14 cellular contexts compared by ENCODE assay signal in the genomic region with DNA sequence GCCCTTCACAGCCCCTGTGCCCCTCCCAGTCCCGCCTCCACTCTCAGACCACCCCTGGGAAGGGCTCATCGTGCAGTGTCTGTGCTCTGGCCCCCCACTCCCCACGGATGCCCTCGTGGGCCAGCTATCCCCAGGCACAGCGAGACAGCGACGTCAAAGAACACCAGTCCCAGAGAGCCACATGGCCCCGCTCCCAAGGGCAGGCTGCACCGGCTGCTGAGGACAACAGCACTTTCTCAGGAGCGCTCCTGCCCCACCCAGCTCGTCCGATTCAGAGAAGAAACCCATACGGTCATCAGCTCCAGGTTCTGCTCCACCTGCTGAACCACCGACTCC. TPM values are rescaled to one million over a fixed set of nuclear protein-coding genes. Genes with fewer than 3 reads are reported as not detected.
A peak's percentile ranks its signal among the peaks of the same experiment; 100 is the strongest.
DNase-seq lines count a peak whose midpoint lies in the region; ATAC-seq, FAIRE-seq and TF ChIP-seq lines count a peak whose summit lies in the region.
"Had no signal": no experiment of that assay in that cellular context is flagged by ENCODE, and none has a peak within 500 bp of the region (broad histone marks: within the 10 kb centered on the region; RNA-seq: fewer than 3 reads in every experiment).

No MANE protein-coding gene starts in this region.

- peak overlapping the region; percentile 24; the same call in 1 of the 2 replicates for H3K4me3 ChIP-seq in GM12878
- H3K4me3 ChIP-seq: lower lobe of right lung, neural progenitor cell, tibial artery had no signal

- RAD21 ChIA-PET in GM12878 (lab: Charles Lee; ENCODE audit: unreplicated experiment) = interaction anchor here (0.6 kb wide), 1 partner anchor 655 kb away, joined by 4 read pairs; no protein-coding TSS in a partner anchor

- no peak for TF ChIP-seq RAD21 in GM12878 (IDR thresholded peaks at IDR 0.05; ENCODE audit: insufficient read depth, low read depth, low read length)

- H3K27ac ChIP-seq in RWPE1 (peak overlapping the region; percentile 78), GM12878 (ENCODE audit: control insufficient read depth, insufficient read depth) (peak overlapping the region; percentile 92)
- H3K27ac ChIP-seq: lower lobe of right lung, neural progenitor cell, tibial artery had no signal

- CTCF ChIA-PET in RWPE1 (lab: Yijun Ruan, JAX) = interaction anchor here (0.6 kb wide), 1 partner anchor 11 kb away, joined by 3 read pairs; no protein-coding TSS in a partner anchor
- CTCF ChIA-PET in GM12878 (lab: Yijun Ruan, JAX) = no interaction called here

- H4K20me1 ChIP-seq in GM12878 (ENCODE audit: control insufficient read depth, insufficient read depth) = no peaks in the 10 kb centered on the region

- no peaks in the 10 kb centered on the region for H3K27me3 Mint-ChIP-seq in activated T-cell treated with anti-CD3 and anti-CD28 coated beads, Interleukin-2, amount 50 U/mL, for 4 hours (ENCODE audit: low read depth)

- peak; percentile 23 for FAIRE-seq in GM12878 (lab: Jason Lieb, UNC)
- FAIRE-seq: D721Med had no signal

- H3K9me3 Mint-ChIP-seq in activated T-cell treated with anti-CD3 and anti-CD28 coated beads, Interleukin-2, amount 50 U/mL, for 4 hours = no peaks in the 10 kb centered on the region
- H3K9me3 Mint-ChIP-seq: neural progenitor cell had no signal

- TF ChIP-seq CTCF in RWPE1 (conservative IDR thresholded peaks at IDR 0.05; ENCODE audit: low read depth) (no peak), GM12878 (IDR thresholded peaks at IDR 0.05 in 2 of 3, conservative IDR thresholded peaks at IDR 0.05 in 1 of 3; ENCODE audit: control insufficient read depth in 2 of 3, extremely low read depth in 1 of 3, insufficient read depth in 1 of 3, low read depth in 3 of 3, low read length in 3 of 3) (no peak)

- POLR2A ChIA-PET in RWPE1 (lab: Yijun Ruan, JAX; ENCODE audit: low non-redundant PET) (no interaction called here), GM12878 (lab: Charles Lee) (interaction anchor here (0.6 to 1.9 kb wide), 3 partner anchors 17 to 42 kb away, joined by 5 to 10 read pairs (median 6); a partner anchor contains a TSS)

- H3K36me3 ChIP-seq in GM12878 (ENCODE audit: control insufficient read depth in 2 of 2, insufficient read depth in 2 of 2, low read length in 1 of 2) = peaks cover 7 to 18% of the 10 kb centered on the region in 2 experiments; a peak in 3 of 4 replicates

- peaks cover 21% of the 10 kb centered on the region for H3K36me3 Mint-ChIP-seq in activated T-cell treated with anti-CD3 and anti-CD28 coated beads, Interleukin-2, amount 50 U/mL, for 4 hours (ENCODE audit: insufficient read depth)

- no TSS peak for BruUV-seq in GM12878 (replicated peaks; lab: Mats Ljungman, UMichigan)

- no peak for DNase-seq in activated T-cell treated with anti-CD3 and anti-CD28 coated beads, Interleukin-2, amount 50 U/mL, for 4 hours
- DNase-seq in activated T-cell treated with anti-CD3 and anti-CD28 coated beads, Interleukin-2, amount 50 U/mL, for 1 hour = no peak
- no peak for DNase-seq in RWPE1 (ENCODE audit: low spot score)
- DNase-seq in GM12878 (ENCODE audit: low read depth, low spot score) = no peak
- DNase-seq in stimulated activated naive CD8-positive, alpha-beta T cell treated with anti-CD3 and anti-CD28 coated beads, Interleukin-15, Interleukin-2, amounts not matched to agents 100 U/mL and 50 U/mL, for 24 hours = peak; percentile 25
- no peak for DNase-seq in DMS 273 treated with DMSO at 0.1 percent for 48 hours (lab: John Stamatoyannopoulos, UW)
- no peak for DNase-seq in NCI-H2081 (lab: John Stamatoyannopoulos, UW)
- DNase-seq in kidney glomerular epithelial cell (lab: John Stamatoyannopoulos, UW) = no peak
- DNase-seq: lower lobe of right lung, NCI-H187 treated with DMSO at 0.1 percent for 48 hours, NCI-H69, tibial artery had no signal

- no peaks in the 10 kb centered on the region for H3K27me3 ChIP-seq in GM12878 (replicated peaks in 1 of 2; ENCODE audit: control insufficient read depth in 2 of 2, insufficient read depth in 2 of 2, low read length in 1 of 2)
- H3K27me3 ChIP-seq: neural progenitor cell, tibial artery had no signal

- peak overlapping the region; percentile 65 for H3K9ac ChIP-seq in GM12878 (ENCODE audit: control insufficient read depth, insufficient read depth, low read length)
- H3K9ac ChIP-seq: neural progenitor cell had no signal

- 44% methylated on average over 14 of the region's 14 CpGs for WGBS in GM12878 (ENCODE audit: insufficient coverage, insufficient replicate concordance, low lambda C conversion rate, missing lambda C conversion rate)

- H3K4me1 Mint-ChIP-seq in activated T-cell treated with anti-CD3 and anti-CD28 coated beads, Interleukin-2, amount 50 U/mL, for 4 hours (ENCODE audit: low read depth) = peaks cover 66% of the 10 kb centered on the region

- H2AFZ ChIP-seq in GM12878 (ENCODE audit: control insufficient read depth, low read depth, low read length) = peak overlapping the region; percentile 37; the same call in 1 of the 2 replicates
- H2AFZ ChIP-seq: neural progenitor cell had no signal

- no peak for ATAC-seq in activated T-cell treated with anti-CD3 and anti-CD28 coated beads, Interleukin-2, amount 50 U/mL, for 4 hours
- no peak for ATAC-seq in GM12878
- no peak for ATAC-seq in stimulated activated naive CD8-positive, alpha-beta T cell treated with anti-CD3 and anti-CD28 coated beads, Interleukin-15, Interleukin-2, amounts not matched to agents 100 U/mL and 50 U/mL, for 24 hours
- ATAC-seq: lower lobe of right lung had no signal

- intact Hi-C loops in GM12878 (cut with micrococcal nuclease; ENCODE audit: unreplicated experiment) = no loop called here

- in situ Hi-C loops in GM12878 (cut with MboI) = no loop called here

- peaks cover 42% of the 10 kb centered on the region for H3K4me1 ChIP-seq in GM12878 (ENCODE audit: control insufficient read depth, insufficient read depth, low read length)

- peak overlapping the region; percentile 90 for H3K4me2 ChIP-seq in GM12878 (ENCODE audit: control insufficient read depth, insufficient read depth)
- H3K4me2 ChIP-seq: neural progenitor cell had no signal

- TF ChIP-seq EP300 in GM12878 (IDR thresholded peaks at IDR 0.05; ENCODE audit: borderline replicate concordance in 1 of 2, control insufficient read depth in 1 of 2, low read depth in 2 of 2, low read length in 2 of 2) = no peak; a peak in 1 of 4 replicates

- no peak for TF ChIP-seq POLR2A in GM12878 (IDR thresholded peaks at IDR 0.05; ENCODE audit: low read depth, low read length)

- H3K4me3 Mint-ChIP-seq in activated T-cell treated with anti-CD3 and anti-CD28 coated beads, Interleukin-2, amount 50 U/mL, for 4 hours = peak overlapping the region; percentile 68
- H3K4me3 Mint-ChIP-seq: neural progenitor cell had no signal

- SMC1A ChIA-PET in GM12878 (lab: Charles Lee; ENCODE audit: uncharacterized antibody, unreplicated experiment) = no interaction called here

- no peaks in the 10 kb centered on the region for H3K9me3 ChIP-seq in GM12878 (replicated peaks; ENCODE audit: control insufficient read depth, insufficient read depth, low read length)
- H3K9me3 ChIP-seq: lower lobe of right lung, tibial artery had no signal

- H3K79me2 ChIP-seq in GM12878 (ENCODE audit: control insufficient read depth, insufficient read depth, low read length) = peaks cover 30% of the 10 kb centered on the region

RNA-seq across cellular contexts. Expression of a gene that starts 4.8 kb away (rescaled TPM):
- total RNA-seq in activated T-cell treated with anti-CD3 and anti-CD28 coated beads, Interleukin-2, amount 50 U/mL, for 4 hours = 10 to 100 TPM; 43.7 to 48.0 (median 44.5) TPM
- total RNA-seq in GM12878 (2013; cell fraction: nucleolus; rRNA removed) = 20.6 and 25.5 TPM in 2 replicates
- total RNA-seq in GM12878 (2014; rRNA removed) (7.7 and 8.8 TPM in 2 replicates), GM12878 (2014; rRNA removed; fragmentation: Illumina TruSeq; extraction: Trizol) (5.1 and 5.2 TPM in 2 replicates), GM12878 (2021) (16.4 and 19.8 TPM in 2 replicates)
- polyA plus RNA-seq in GM12878 (2011; ENCODE audit: low read depth) = 3.1 TPM
- polyA plus RNA-seq in GM12878 (2011; rRNA removed) (2.4 and 3.5 TPM in 2 replicates), GM12878 (2014; fragmentation: Illumina TruSeq; extraction: Trizol) (7.1 and 8.7 TPM in 2 replicates), GM12878 (2014; fragmentation: Nextera tagmentation; extraction: Ambion mirVana) (under 1 TPM; 0.42 to 0.43 TPM), GM12878 (2014; rRNA removed) (16.9 and 18.1 TPM in 2 replicates), GM12878 (2016; fragmentation: Nextera tagmentation; extraction: Ambion mirVana) (1 to 10 TPM; 6.8 to 7.2 TPM)
- polyA plus RNA-seq in GM12878 (2011; cell fraction: cytosol; rRNA removed) = 3.4 and 5.5 TPM in 2 replicates
- 21.4 and 37.3 TPM in 2 replicates for polyA plus RNA-seq in GM12878 (2011; cell fraction: nucleus; rRNA removed)
- polyA plus RNA-seq in GM12878 (2012) = 8.0 and 10.3 TPM in 2 replicates
- polyA minus RNA-seq in GM12878 (2011; rRNA and poly(A)+ RNA removed) = 2.6 and 3.9 TPM in 2 replicates
- polyA minus RNA-seq in GM12878 (2011; cell fraction: cytosol; rRNA and poly(A)+ RNA removed) = 2.4 and 2.7 TPM in 2 replicates
- 4.5 and 7.1 TPM in 2 replicates for polyA minus RNA-seq in GM12878 (2011; cell fraction: nucleus; rRNA and poly(A)+ RNA removed)

RNA-seq across cellular contexts. Expression of a gene that starts 5.6 kb away (rescaled TPM):
- 10 to 100 TPM; 52.8 to 65.0 (median 59.9) TPM for total RNA-seq in activated T-cell treated with anti-CD3 and anti-CD28 coated beads, Interleukin-2, amount 50 U/mL, for 4 hours
- 55.0 and 60.4 TPM in 2 replicates for total RNA-seq in GM12878 (2013; cell fraction: nucleolus; rRNA removed)
- total RNA-seq in GM12878 (2014; rRNA removed) (58.4 and 61.2 TPM in 2 replicates), GM12878 (2014; rRNA removed; fragmentation: Illumina TruSeq; extraction: Trizol) (35.5 and 38.4 TPM in 2 replicates), GM12878 (2021) (75.4 and 81.7 TPM in 2 replicates)
- 17.1 TPM for polyA plus RNA-seq in GM12878 (2011; ENCODE audit: low read depth)
- polyA plus RNA-seq in GM12878 (2011; rRNA removed) (47.7 and 55.4 TPM in 2 replicates), GM12878 (2014; fragmentation: Illumina TruSeq; extraction: Trizol) (19.0 and 43.7 TPM in 2 replicates), GM12878 (2014; fragmentation: Nextera tagmentation; extraction: Ambion mirVana) (10 to 100 TPM in 1 of 2 experiments, 1 to 10 TPM in 1; 8.2 to 20.4 TPM), GM12878 (2014; rRNA removed) (96.4 and 105 TPM in 2 replicates), GM12878 (2016; fragmentation: Nextera tagmentation; extraction: Ambion mirVana) (10 to 100 TPM; 10.5 to 14.9 TPM)
- polyA plus RNA-seq in GM12878 (2011; cell fraction: cytosol; rRNA removed) = 41.9 and 53.8 TPM in 2 replicates
- 296 and 320 TPM in 2 replicates for polyA plus RNA-seq in GM12878 (2011; cell fraction: nucleus; rRNA removed)
- polyA plus RNA-seq in GM12878 (2012) = 32.2 and 42.4 TPM in 2 replicates
- polyA minus RNA-seq in GM12878 (2011; rRNA and poly(A)+ RNA removed) = 15.0 and 45.6 TPM in 2 replicates
- 24.7 and 29.1 TPM in 2 replicates for polyA minus RNA-seq in GM12878 (2011; cell fraction: cytosol; rRNA and poly(A)+ RNA removed)
- 50.2 and 69.5 TPM in 2 replicates for polyA minus RNA-seq in GM12878 (2011; cell fraction: nucleus; rRNA and poly(A)+ RNA removed)

RNA-seq across cellular contexts. Expression of a gene that starts 5.7 kb away (rescaled TPM):
- 10 to 100 TPM; 85.8 to 95.5 (median 94.7) TPM for total RNA-seq in activated T-cell treated with anti-CD3 and anti-CD28 coated beads, Interleukin-2, amount 50 U/mL, for 4 hours
- total RNA-seq in GM12878 (2013; cell fraction: nucleolus; rRNA removed) = 64.9 and 75.3 TPM in 2 replicates
- 61.7 and 67.9 TPM in 2 replicates for total RNA-seq in GM12878 (2014; rRNA removed)
- total RNA-seq in GM12878 (2014; rRNA removed; fragmentation: Illumina TruSeq; extraction: Trizol) = 40.8 and 47.3 TPM in 2 replicates
- total RNA-seq in GM12878 (2021) = 85.9 and 89.8 TPM in 2 replicates
- polyA plus RNA-seq in GM12878 (2011; ENCODE audit: low read depth) = 37.1 TPM
- polyA plus RNA-seq in GM12878 (2011; rRNA removed) = 80.3 and 82.5 TPM in 2 replicates
- polyA plus RNA-seq in GM12878 (2011; cell fraction: cytosol; rRNA removed) = 70.0 and 94.3 TPM in 2 replicates
- 268 and 279 TPM in 2 replicates for polyA plus RNA-seq in GM12878 (2011; cell fraction: nucleus; rRNA removed)
- 78.5 and 91.3 TPM in 2 replicates for polyA plus RNA-seq in GM12878 (2012)
- 63.1 and 69.0 TPM in 2 replicates for polyA plus RNA-seq in GM12878 (2014; fragmentation: Illumina TruSeq; extraction: Trizol)
- polyA plus RNA-seq in GM12878 (2014; fragmentation: Nextera tagmentation; extraction: Ambion mirVana) = 10 to 100 TPM in 1 of 2 experiments, 1 to 10 TPM in 1; 8.1 to 12.3 TPM
- polyA plus RNA-seq in GM12878 (2014; rRNA removed) = 90.0 and 93.0 TPM in 2 replicates
- 100 to 1,000 TPM; 123 to 137 TPM for polyA plus RNA-seq in GM12878 (2016; fragmentation: Nextera tagmentation; extraction: Ambion mirVana)
- 50.8 and 53.6 TPM in 2 replicates for polyA minus RNA-seq in GM12878 (2011; rRNA and poly(A)+ RNA removed)
- polyA minus RNA-seq in GM12878 (2011; cell fraction: cytosol; rRNA and poly(A)+ RNA removed) = 13.8 and 16.0 TPM in 2 replicates
- 46.1 and 51.3 TPM in 2 replicates for polyA minus RNA-seq in GM12878 (2011; cell fraction: nucleus; rRNA and poly(A)+ RNA removed)

RNA-seq across cellular contexts. Expression of a gene that starts 31.3 kb away (rescaled TPM):
- total RNA-seq in activated T-cell treated with anti-CD3 and anti-CD28 coated beads, Interleukin-2, amount 50 U/mL, for 4 hours = 1 to 10 TPM; 1.4 to 3.4 (median 2.4) TPM
- total RNA-seq in GM12878 (2013; cell fraction: nucleolus; rRNA removed) = 35.2 and 40.5 TPM in 2 replicates
- total RNA-seq in GM12878 (2014; rRNA removed) = 1.9 and 2.2 TPM in 2 replicates
- 0.55 and 0.58 TPM in 2 replicates for total RNA-seq in GM12878 (2014; rRNA removed; fragmentation: Illumina TruSeq; extraction: Trizol)
- total RNA-seq in GM12878 (2021) = 2.4 and 2.6 TPM in 2 replicates
- polyA plus RNA-seq in GM12878 (2011; ENCODE audit: low read depth) = 0.59 TPM
- polyA plus RNA-seq in GM12878 (2011; rRNA removed) = 1.9 and 4.9 TPM in 2 replicates
- polyA plus RNA-seq in GM12878 (2011; cell fraction: cytosol; rRNA removed) = 5.3 and 9.1 TPM in 2 replicates
- 80.5 and 97.8 TPM in 2 replicates for polyA plus RNA-seq in GM12878 (2011; cell fraction: nucleus; rRNA removed)
- polyA plus RNA-seq in GM12878 (2012) = 2.7 and 2.9 TPM in 2 replicates
- polyA plus RNA-seq in GM12878 (2014; fragmentation: Illumina TruSeq; extraction: Trizol) = 0.34 TPM in 1 of 2 replicates, not detected in the other
- under 1 TPM in 1 of 2 experiments, not detected in 1; 0.11 TPM for polyA plus RNA-seq in GM12878 (2014; fragmentation: Nextera tagmentation; extraction: Ambion mirVana)
- polyA plus RNA-seq in GM12878 (2014; rRNA removed) = 1.6 and 2.1 TPM in 2 replicates
- 1 to 10 TPM; 1.8 to 2.2 TPM for polyA plus RNA-seq in GM12878 (2016; fragmentation: Nextera tagmentation; extraction: Ambion mirVana)
- polyA minus RNA-seq in GM12878 (2011; rRNA and poly(A)+ RNA removed) = 3.6 and 6.7 TPM in 2 replicates
- 2.4 and 2.8 TPM in 2 replicates for polyA minus RNA-seq in GM12878 (2011; cell fraction: cytosol; rRNA and poly(A)+ RNA removed)
- 10.4 and 18.9 TPM in 2 replicates for polyA minus RNA-seq in GM12878 (2011; cell fraction: nucleus; rRNA and poly(A)+ RNA removed)

RNA-seq across cellular contexts. Expression of a gene that starts 34.9 kb away (rescaled TPM):
- 10 to 100 TPM; 20.7 to 25.2 (median 22.5) TPM for total RNA-seq in activated T-cell treated with anti-CD3 and anti-CD28 coated beads, Interleukin-2, amount 50 U/mL, for 4 hours
- total RNA-seq in GM12878 (2013; cell fraction: nucleolus; rRNA removed) = 32.3 and 36.3 TPM in 2 replicates
- total RNA-seq in GM12878 (2014; rRNA removed) (6.6 and 7.4 TPM in 2 replicates), GM12878 (2014; rRNA removed; fragmentation: Illumina TruSeq; extraction: Trizol) (3.4 and 3.6 TPM in 2 replicates), GM12878 (2021) (13.0 and 15.6 TPM in 2 replicates)
- polyA plus RNA-seq in GM12878 (2011; ENCODE audit: low read depth) = 2.8 TPM
- polyA plus RNA-seq in GM12878 (2011; rRNA removed) (4.6 and 7.1 TPM in 2 replicates), GM12878 (2014; fragmentation: Illumina TruSeq; extraction: Trizol) (2.1 and 3.4 TPM in 2 replicates), GM12878 (2014; fragmentation: Nextera tagmentation; extraction: Ambion mirVana) (1 to 10 TPM in 1 of 2 experiments, under 1 TPM in 1; 0.24 to 1.2 TPM), GM12878 (2014; rRNA removed) (14.8 and 16.0 TPM in 2 replicates), GM12878 (2016; fragmentation: Nextera tagmentation; extraction: Ambion mirVana) (1 to 10 TPM; 4.7 to 5.9 TPM)
- 8.6 and 10.4 TPM in 2 replicates for polyA plus RNA-seq in GM12878 (2011; cell fraction: cytosol; rRNA removed)
- 78.9 and 90.5 TPM in 2 replicates for polyA plus RNA-seq in GM12878 (2011; cell fraction: nucleus; rRNA removed)
- 8.4 and 9.5 TPM in 2 replicates for polyA plus RNA-seq in GM12878 (2012)
- 4.3 and 8.1 TPM in 2 replicates for polyA minus RNA-seq in GM12878 (2011; rRNA and poly(A)+ RNA removed)
- 4.1 and 4.8 TPM in 2 replicates for polyA minus RNA-seq in GM12878 (2011; cell fraction: cytosol; rRNA and poly(A)+ RNA removed)
- 10.2 and 17.1 TPM in 2 replicates for polyA minus RNA-seq in GM12878 (2011; cell fraction: nucleus; rRNA and poly(A)+ RNA removed)
